29 cellular contexts compared by ENCODE assay signal in genomic region chr1:23784846-23785245, GRCh38.
"Had no signal": no experiment of that assay in that cellular context is flagged by ENCODE, and none has a peak within 500 bp of the region (broad histone marks: within the 10 kb centered on the region; RNA-seq: fewer than 3 reads in every experiment).

No MANE protein-coding gene starts in this region.

- H3K4me1 Mint-ChIP-seq: WTC11 had no signal

- ATAC-seq: activated T-cell treated with anti-CD3 and anti-CD28 coated beads, Interleukin-2, amount 50 U/mL, for 72 hours; effector memory CD8-positive, alpha-beta T cell; left colon; stimulated activated effector memory CD8-positive, alpha-beta T cell treated with anti-CD3 and anti-CD28 coated beads, Interleukin-12 subunit alpha, Interleukin-12 subunit beta, amount 100 ng/mL, for 72 hours; WTC11 had no signal

- FAIRE-seq: kidney had no signal

- H3K9me3 Mint-ChIP-seq: activated naive CD4-positive, alpha-beta T cell treated with anti-CD3 and anti-CD28 coated beads for 36 hours; activated naive CD8-positive, alpha-beta T cell treated with anti-CD3 and anti-CD28 coated beads, Interleukin-2, amount 10 ng/mL, durations not matched to agents 7 days and 5 days; activated T-cell treated with anti-CD3 and anti-CD28 coated beads, Interleukin-2, amount 50 U/mL, for 72 hours; brain; effector memory CD8-positive, alpha-beta T cell; nephron; stimulated activated effector memory CD8-positive, alpha-beta T cell treated with anti-CD3 and anti-CD28 coated beads, Interleukin-12 subunit alpha, Interleukin-12 subunit beta, amount 100 ng/mL, for 72 hours; stimulated activated naive CD8-positive, alpha-beta T cell treated with anti-CD3 and anti-CD28 coated beads, Interleukin-15, Interleukin-2, amounts not matched to agents 100 ng/mL and 50 ng/mL, for 24 hours; type B pancreatic cell; WTC11 had no signal

- DNase-seq: activated CD4-positive, alpha-beta T cell treated with anti-CD3 and anti-CD28 coated beads, Interleukin-2, amount 50 U/mL, for 1 hour; activated effector memory CD4-positive, alpha-beta T cell treated with Interleukin-2 at 50 U/mL for 16 hours; activated naive CD4-positive, alpha-beta T cell treated with anti-CD3 and anti-CD28 coated beads for 36 hours; activated naive CD8-positive, alpha-beta T cell treated with anti-CD3 and anti-CD28 coated beads, Interleukin-2, amount 10 ng/mL, durations not matched to agents 7 days and 5 days; activated T-cell treated with anti-CD3 and anti-CD28 coated beads for 4 hours; activated T-cell treated with anti-CD3 and anti-CD28 coated beads, Interleukin-2, amount 50 U/mL, for 72 hours; cerebellar nuclear complex; effector memory CD8-positive, alpha-beta T cell; erythroblast; head of caudate nucleus; hippocampal formation; kidney; left colon; mammary epithelial cell; right lobe of liver; stimulated activated CD4-positive, alpha-beta T cell treated with anti-CD3 and anti-CD28 coated beads, Interleukin-12 subunit alpha, Interleukin-12 subunit beta, amount 100 ng/mL, for 4 hours; stimulated activated CD4-positive, alpha-beta T cell treated with anti-CD3 and anti-CD28 coated beads, Interleukin-4, amount 100 ng/mL, for 24 hours; T-helper 2 cell; uterus had no signal

- H3K4me1 ChIP-seq: ascending aorta, uterus had no signal

- H3K27me3 ChIP-seq: ascending aorta, cardiac muscle cell, right lobe of liver, uterus had no signal

- H3K9me3 ChIP-seq: ascending aorta, right lobe of liver, uterus had no signal

- H3K27ac Mint-ChIP-seq: activated naive CD4-positive, alpha-beta T cell treated with anti-CD3 and anti-CD28 coated beads for 36 hours; activated naive CD8-positive, alpha-beta T cell treated with anti-CD3 and anti-CD28 coated beads, Interleukin-2, amount 10 ng/mL, durations not matched to agents 7 days and 5 days; activated T-cell treated with anti-CD3 and anti-CD28 coated beads, Interleukin-2, amount 50 U/mL, for 72 hours; brain; effector memory CD8-positive, alpha-beta T cell; stimulated activated effector memory CD8-positive, alpha-beta T cell treated with anti-CD3 and anti-CD28 coated beads, Interleukin-12 subunit alpha, Interleukin-12 subunit beta, amount 100 ng/mL, for 72 hours; stimulated activated naive CD8-positive, alpha-beta T cell treated with anti-CD3 and anti-CD28 coated beads, Interleukin-15, Interleukin-2, amounts not matched to agents 100 ng/mL and 50 ng/mL, for 24 hours; type B pancreatic cell; WTC11 had no signal

- H3K36me3 ChIP-seq: uterus had no signal

- H3K27me3 Mint-ChIP-seq: activated naive CD8-positive, alpha-beta T cell treated with anti-CD3 and anti-CD28 coated beads, Interleukin-2, amount 10 ng/mL, durations not matched to agents 7 days and 5 days; brain; effector memory CD8-positive, alpha-beta T cell; stimulated activated naive CD8-positive, alpha-beta T cell treated with anti-CD3 and anti-CD28 coated beads, Interleukin-15, Interleukin-2, amounts not matched to agents 100 ng/mL and 50 ng/mL, for 24 hours; type B pancreatic cell had no signal

- H3K27ac ChIP-seq: ascending aorta, cardiac muscle cell, coronary artery, right lobe of liver, uterus had no signal

- H3K4me3 ChIP-seq: ascending aorta, cardiac muscle cell, coronary artery, right lobe of liver, skin epidermis, uterus had no signal

- H3K4me3 Mint-ChIP-seq: activated naive CD4-positive, alpha-beta T cell treated with anti-CD3 and anti-CD28 coated beads for 36 hours; activated naive CD8-positive, alpha-beta T cell treated with anti-CD3 and anti-CD28 coated beads, Interleukin-2, amount 10 ng/mL, durations not matched to agents 7 days and 5 days; activated T-cell treated with anti-CD3 and anti-CD28 coated beads, Interleukin-2, amount 50 U/mL, for 72 hours; brain; effector memory CD8-positive, alpha-beta T cell; nephron; stimulated activated effector memory CD8-positive, alpha-beta T cell treated with anti-CD3 and anti-CD28 coated beads, Interleukin-12 subunit alpha, Interleukin-12 subunit beta, amount 100 ng/mL, for 72 hours; stimulated activated naive CD8-positive, alpha-beta T cell treated with anti-CD3 and anti-CD28 coated beads, Interleukin-15, Interleukin-2, amounts not matched to agents 100 ng/mL and 50 ng/mL, for 24 hours; type B pancreatic cell; WTC11 had no signal
